Comparison of ENCODE assay signal across 10 cellular contexts in genomic region chr1:45508295-45509151, GRCh38. TPM values are rescaled to one million over a fixed set of nuclear protein-coding genes. Genes with fewer than 3 reads are reported as not detected.
DNase-seq lines count a peak whose midpoint lies in the region; ATAC-seq, FAIRE-seq and TF ChIP-seq lines count a peak whose summit lies in the region.
"Had no signal": no experiment of that assay in that cellular context is flagged by ENCODE, and none has a peak within 500 bp of the region (broad histone marks: within the 10 kb centered on the region; RNA-seq: fewer than 3 reads in every experiment).

No MANE protein-coding gene starts in this region.

- in situ Hi-C loops in GM12878 (cut with MboI): loop anchor here (5.0 kb wide), 1 partner anchor 59 kb away; no protein-coding TSS in a partner anchor

- H3K4me2 ChIP-seq in GM12878 (ENCODE audit: control insufficient read depth, insufficient read depth): no peak overlapping the region

- no peak overlapping the region for H3K4me3 ChIP-seq in HEK293 (ENCODE audit: low read depth, low read length)
- H3K4me3 ChIP-seq in GM12878: no peak overlapping the region
- H3K4me3 ChIP-seq in right lobe of liver: no peak overlapping the region

- no peak overlapping the region for H2AFZ ChIP-seq in GM12878 (ENCODE audit: control insufficient read depth, low read depth, low read length)

- TF ChIP-seq POLR2A in GM12878 (IDR thresholded peaks at IDR 0.05; ENCODE audit: low read depth, low read length) (peak; percentile 66), right lobe of liver (IDR thresholded peaks at IDR 0.05) (no peak)

- no peak for TF ChIP-seq EP300 in GM12878 (IDR thresholded peaks at IDR 0.05; ENCODE audit: borderline replicate concordance in 1 of 2, control insufficient read depth in 1 of 2, low read depth in 2 of 2, low read length in 2 of 2)

- 90% methylated on average over 15 of the region's 15 CpGs for WGBS in GM12878 (ENCODE audit: insufficient coverage, insufficient replicate concordance, low lambda C conversion rate, missing lambda C conversion rate)
- WGBS in right lobe of liver (ENCODE audit: insufficient coverage, low coverage, low lambda C conversion rate, missing lambda C conversion rate): 41% methylated on average over 4 of the region's 15 CpGs

- H3K9ac ChIP-seq in GM12878 (ENCODE audit: control insufficient read depth, insufficient read depth, low read length): no peak overlapping the region

- H3K79me2 ChIP-seq in GM12878 (ENCODE audit: control insufficient read depth, insufficient read depth, low read length): peaks cover 3% of the 10 kb centered on the region

- intact Hi-C loops in GM12878 (cut with micrococcal nuclease; ENCODE audit: unreplicated experiment): no loop called here
- intact Hi-C loops in right lobe of liver (cut with DNase I): loop anchor here in 1 of 2 donors (5.0 kb wide), 1 partner anchor 59 kb away; no protein-coding TSS in a partner anchor

- POLR2A ChIA-PET in HEK293 (lab: Yijun Ruan, JAX): interaction anchor here (0.8 to 7.0 kb wide), 4 partner anchors 9 to 169 kb away, joined by 3 to 66 read pairs (median 4); partner anchors contain the start of genes CCDC163, MMACHC, MUTYH and PRDX1
- POLR2A ChIA-PET in GM12878 (lab: Charles Lee): interaction anchor here (0.6 to 1.3 kb wide), 2 partner anchors 9 to 13 kb away, joined by 3 read pairs; partner anchors contain the start of genes CCDC163, MMACHC and PRDX1

- no peaks in the 10 kb centered on the region for H3K27me3 ChIP-seq in GM12878 (replicated peaks in 1 of 2; ENCODE audit: control insufficient read depth in 2 of 2, insufficient read depth in 2 of 2, low read length in 1 of 2)
- no peaks in the 10 kb centered on the region for H3K27me3 ChIP-seq in right lobe of liver

- TF ChIP-seq CTCF in C4-2B (conservative IDR thresholded peaks at IDR 0.05): no peak; the same call in 1 of the 2 replicates
- TF ChIP-seq CTCF in HEK293 (tag by site-specific recombination; IDR thresholded peaks at IDR 0.05): no peak
- 0 out of 6 replicates have a peak, but pooled peaks of 1 of the 3 experiments have one; percentile 26 for TF ChIP-seq CTCF in GM12878 (IDR thresholded peaks at IDR 0.05 in 2 of 3, conservative IDR thresholded peaks at IDR 0.05 in 1 of 3; ENCODE audit: control insufficient read depth in 2 of 3, extremely low read depth in 1 of 3, insufficient read depth in 1 of 3, low read depth in 3 of 3, low read length in 3 of 3)
- TF ChIP-seq CTCF in right lobe of liver (IDR thresholded peaks at IDR 0.05): peak in 1 of 4 donors; percentile 19

- DNase-seq in GM12878 (ENCODE audit: low read depth, low spot score): no peak
- no peak for DNase-seq in right lobe of liver
- no peak for DNase-seq in GM19240 (ENCODE audit: insufficient read length, low spot score)
- DNase-seq in NCI-H1930 (lab: John Stamatoyannopoulos, UW): no peak
- no peak for DNase-seq in T-helper 9 cell
- DNase-seq: NCI-H2081 treated with DMSO at 0.1 percent for 48 hours had no signal

- SMC1A ChIA-PET in GM12878 (lab: Charles Lee; ENCODE audit: uncharacterized antibody, unreplicated experiment): interaction anchor here (5.6 kb wide), 1 partner anchor 60 kb away, joined by 114 read pairs; no protein-coding TSS in a partner anchor

- ATAC-seq in GM12878 (peak; percentile 39), right lobe of liver (peak; percentile 4 to 26 (median 23)), GM21619 (IDR thresholded peaks at IDR 0.05; ENCODE audit: unreplicated experiment) (no peak)

- FAIRE-seq in GM12878 (lab: Jason Lieb, UNC): no peak
- FAIRE-seq: endometrium had no signal

- peaks cover 21 to 67% of the 10 kb centered on the region in 2 experiments for H3K36me3 ChIP-seq in HEK293 (ENCODE audit: control insufficient read depth in 2 of 2, insufficient read depth in 1 of 2, low read length in 2 of 2)
- H3K36me3 ChIP-seq in GM12878 (ENCODE audit: control insufficient read depth in 2 of 2, insufficient read depth in 2 of 2, low read length in 1 of 2): peaks cover 10 to 26% of the 10 kb centered on the region in 2 experiments
- H3K36me3 ChIP-seq in right lobe of liver: peaks cover 0 to 50% (median 34%) of the 10 kb centered on the region in 4 donors

- H3K27ac ChIP-seq in C4-2B: peak overlapping the region; percentile 9; the same call in 1 of the 2 replicates
- H3K27ac ChIP-seq in HEK293 (ENCODE audit: extremely low read depth, low read depth, low read length): no peak overlapping the region
- H3K27ac ChIP-seq in GM12878 (ENCODE audit: control insufficient read depth, insufficient read depth): no peak overlapping the region
- peak overlapping the region in 1 of 3 donors; percentile 4 for H3K27ac ChIP-seq in right lobe of liver

- 0 out of 2 replicates have a peak, but pooled peaks cover 2% of the 10 kb centered on the region for H4K20me1 ChIP-seq in GM12878 (ENCODE audit: control insufficient read depth, insufficient read depth)

- RAD21 ChIA-PET in GM12878 (lab: Charles Lee; ENCODE audit: unreplicated experiment): no interaction called here

- TF ChIP-seq RAD21 in GM12878 (IDR thresholded peaks at IDR 0.05; ENCODE audit: insufficient read depth, low read depth, low read length): no peak

- CTCF ChIA-PET in HEK293 (lab: Yijun Ruan, JAX) (interaction anchor here (0.6 to 0.7 kb wide), 2 partner anchors 9 to 129 kb away, joined by 3 read pairs; partner anchors contain the start of genes CCDC163 and MMACHC), GM12878 (lab: Yijun Ruan, JAX) (interaction anchor here (1.0 to 3.5 kb wide), 2 partner anchors 48 to 61 kb away, joined by 3 to 16 read pairs; no protein-coding TSS in a partner anchor)

- H3K9me3 ChIP-seq in HEK293 (ENCODE audit: control insufficient read depth, insufficient read depth, low read depth, low read length) (no peaks in the 10 kb centered on the region), GM12878 (replicated peaks; ENCODE audit: control insufficient read depth, insufficient read depth, low read length) (no peaks in the 10 kb centered on the region), right lobe of liver (no peaks in the 10 kb centered on the region)

- no TSS peak for BruUV-seq in GM12878 (replicated peaks; lab: Mats Ljungman, UMichigan)

- no peaks in the 10 kb centered on the region for H3K4me1 ChIP-seq in HEK293 (ENCODE audit: control insufficient read depth, insufficient read depth, low read length)
- H3K4me1 ChIP-seq in GM12878 (ENCODE audit: control insufficient read depth, insufficient read depth, low read length): peaks cover 5% of the 10 kb centered on the region
- peaks cover 0 to 24% (median 9%) of the 10 kb centered on the region in 4 donors for H3K4me1 ChIP-seq in right lobe of liver

RNA-seq across cellular contexts. Expression of gene MMACHC, which starts 8.4 kb away (rescaled TPM):
- 5.3 and 6.3 TPM in 2 replicates for total RNA-seq in GM12878 (2013; cell fraction: nucleolus; rRNA removed)
- total RNA-seq in GM12878 (2014; rRNA removed): 10.8 and 13.6 TPM in 2 replicates
- total RNA-seq in GM12878 (2014; rRNA removed; fragmentation: Illumina TruSeq; extraction: Trizol): 7.3 and 7.6 TPM in 2 replicates
- 14.2 and 14.8 TPM in 2 replicates for total RNA-seq in GM12878 (2021)
- polyA plus RNA-seq in GM12878 (2011; ENCODE audit: low read depth): 1.5 TPM
- polyA plus RNA-seq in GM12878 (2011; rRNA removed): 5.6 and 6.8 TPM in 2 replicates
- 10.3 and 10.8 TPM in 2 replicates for polyA plus RNA-seq in GM12878 (2011; cell fraction: cytosol; rRNA removed)
- polyA plus RNA-seq in GM12878 (2011; cell fraction: nucleus; rRNA removed): 5.8 and 6.5 TPM in 2 replicates
- 5.1 and 5.9 TPM in 2 replicates for polyA plus RNA-seq in GM12878 (2012)
- 8.1 and 11.7 TPM in 2 replicates for polyA plus RNA-seq in GM12878 (2014; fragmentation: Illumina TruSeq; extraction: Trizol)
- polyA plus RNA-seq in GM12878 (2014; fragmentation: Nextera tagmentation; extraction: Ambion mirVana): 1 to 10 TPM; 4.6 to 5.7 TPM
- polyA plus RNA-seq in GM12878 (2014; rRNA removed): 9.4 and 9.8 TPM in 2 replicates
- 10 to 100 TPM in 1 of 2 experiments, 1 to 10 TPM in 1; 10.0 to 12.3 TPM for polyA plus RNA-seq in GM12878 (2016; fragmentation: Nextera tagmentation; extraction: Ambion mirVana)
- 12.1 and 19.3 TPM in 2 replicates for polyA minus RNA-seq in GM12878 (2011; rRNA and poly(A)+ RNA removed)
- 4.7 and 5.9 TPM in 2 replicates for polyA minus RNA-seq in GM12878 (2011; cell fraction: cytosol; rRNA and poly(A)+ RNA removed)
- 3.0 and 5.8 TPM in 2 replicates for polyA minus RNA-seq in GM12878 (2011; cell fraction: nucleus; rRNA and poly(A)+ RNA removed)
- total RNA-seq in right lobe of liver: 10 to 100 TPM in 5 of 6 experiments, 1 to 10 TPM in 1; 7.7 to 38.5 (median 17.3) TPM

RNA-seq across cellular contexts. Expression of gene CCDC163, which starts 8.7 kb away (rescaled TPM):
- total RNA-seq in GM12878 (2013; cell fraction: nucleolus; rRNA removed): 2.0 and 2.6 TPM in 2 replicates
- total RNA-seq in GM12878 (2014; rRNA removed) (2.3 and 3.2 TPM in 2 replicates), GM12878 (2014; rRNA removed; fragmentation: Illumina TruSeq; extraction: Trizol) (2.0 and 2.1 TPM in 2 replicates), GM12878 (2021) (2.4 and 2.9 TPM in 2 replicates), right lobe of liver (1 to 10 TPM in 2 of 6 experiments, under 1 TPM in 4; 0.31 to 1.3 (median 0.67) TPM)
- polyA plus RNA-seq in GM12878 (2011; ENCODE audit: low read depth): 2.5 TPM
- polyA plus RNA-seq in GM12878 (2011; rRNA removed) (2.6 and 3.2 TPM in 2 replicates), GM12878 (2014; fragmentation: Illumina TruSeq; extraction: Trizol) (2.7 and 3.0 TPM in 2 replicates), GM12878 (2014; fragmentation: Nextera tagmentation; extraction: Ambion mirVana) (1 to 10 TPM; 1.4 to 2.3 TPM), GM12878 (2014; rRNA removed) (3.6 and 5.3 TPM in 2 replicates), GM12878 (2016; fragmentation: Nextera tagmentation; extraction: Ambion mirVana) (1 to 10 TPM; 2.3 to 4.0 TPM)
- 5.2 and 6.2 TPM in 2 replicates for polyA plus RNA-seq in GM12878 (2011; cell fraction: cytosol; rRNA removed)
- 3.1 and 4.0 TPM in 2 replicates for polyA plus RNA-seq in GM12878 (2011; cell fraction: nucleus; rRNA removed)
- 3.4 and 4.8 TPM in 2 replicates for polyA plus RNA-seq in GM12878 (2012)
- 3.3 and 3.9 TPM in 2 replicates for polyA minus RNA-seq in GM12878 (2011; rRNA and poly(A)+ RNA removed)
- 0.94 and 3.0 TPM in 2 replicates for polyA minus RNA-seq in GM12878 (2011; cell fraction: cytosol; rRNA and poly(A)+ RNA removed)
- 3.5 and 3.9 TPM in 2 replicates for polyA minus RNA-seq in GM12878 (2011; cell fraction: nucleus; rRNA and poly(A)+ RNA removed)

RNA-seq across cellular contexts. Expression of gene PRDX1, which starts 13.2 kb away (rescaled TPM):
- total RNA-seq in GM12878 (2013; cell fraction: nucleolus; rRNA removed): 28.3 and 29.3 TPM in 2 replicates
- total RNA-seq in GM12878 (2014; rRNA removed) (822 and 988 TPM in 2 replicates), GM12878 (2014; rRNA removed; fragmentation: Illumina TruSeq; extraction: Trizol) (779 and 790 TPM in 2 replicates), GM12878 (2021) (630 and 659 TPM in 2 replicates), right lobe of liver (100 to 1,000 TPM; 315 to 672 (median 358) TPM)
- polyA plus RNA-seq in GM12878 (2011; ENCODE audit: low read depth): 509 TPM
- polyA plus RNA-seq in GM12878 (2011; rRNA removed) (784 and 883 TPM in 2 replicates), GM12878 (2014; fragmentation: Illumina TruSeq; extraction: Trizol) (752 and 883 TPM in 2 replicates), GM12878 (2014; fragmentation: Nextera tagmentation; extraction: Ambion mirVana) (1,000 to 10,000 TPM; 1,264 to 1,775 TPM), GM12878 (2014; rRNA removed) (763 and 801 TPM in 2 replicates), GM12878 (2016; fragmentation: Nextera tagmentation; extraction: Ambion mirVana) (1,000 to 10,000 TPM; 1,223 to 1,315 TPM)
- 460 and 514 TPM in 2 replicates for polyA plus RNA-seq in GM12878 (2011; cell fraction: cytosol; rRNA removed)
- 254 and 281 TPM in 2 replicates for polyA plus RNA-seq in GM12878 (2011; cell fraction: nucleus; rRNA removed)
- 373 and 379 TPM in 2 replicates for polyA plus RNA-seq in GM12878 (2012)
- 315 and 352 TPM in 2 replicates for polyA minus RNA-seq in GM12878 (2011; rRNA and poly(A)+ RNA removed)
- 102 and 104 TPM in 2 replicates for polyA minus RNA-seq in GM12878 (2011; cell fraction: cytosol; rRNA and poly(A)+ RNA removed)
- 49.7 and 63.3 TPM in 2 replicates for polyA minus RNA-seq in GM12878 (2011; cell fraction: nucleus; rRNA and poly(A)+ RNA removed)

RNA-seq across cellular contexts. Expression of gene TESK2, which starts 17.6 kb away (rescaled TPM):
- total RNA-seq in GM12878 (2013; cell fraction: nucleolus; rRNA removed): 16.5 and 21.3 TPM in 2 replicates
- total RNA-seq in GM12878 (2014; rRNA removed): 5.7 and 6.8 TPM in 2 replicates
- 4.4 and 4.7 TPM in 2 replicates for total RNA-seq in GM12878 (2014; rRNA removed; fragmentation: Illumina TruSeq; extraction: Trizol)
- total RNA-seq in GM12878 (2021): 6.2 and 7.1 TPM in 2 replicates
- polyA plus RNA-seq in GM12878 (2011; ENCODE audit: low read depth): 7.6 TPM
- polyA plus RNA-seq in GM12878 (2011; rRNA removed): 8.3 and 10.0 TPM in 2 replicates
- 7.9 and 9.5 TPM in 2 replicates for polyA plus RNA-seq in GM12878 (2011; cell fraction: cytosol; rRNA removed)
- 10.4 and 12.5 TPM in 2 replicates for polyA plus RNA-seq in GM12878 (2011; cell fraction: nucleus; rRNA removed)
- 7.3 and 10.3 TPM in 2 replicates for polyA plus RNA-seq in GM12878 (2012)
- polyA plus RNA-seq in GM12878 (2014; fragmentation: Illumina TruSeq; extraction: Trizol): 6.7 and 7.5 TPM in 2 replicates
- 1 to 10 TPM; 2.2 to 2.5 TPM for polyA plus RNA-seq in GM12878 (2014; fragmentation: Nextera tagmentation; extraction: Ambion mirVana)
- polyA plus RNA-seq in GM12878 (2014; rRNA removed): 5.9 and 7.1 TPM in 2 replicates
- polyA plus RNA-seq in GM12878 (2016; fragmentation: Nextera tagmentation; extraction: Ambion mirVana): 1 to 10 TPM; 3.6 to 3.9 TPM
- polyA minus RNA-seq in GM12878 (2011; rRNA and poly(A)+ RNA removed): 6.1 and 11.0 TPM in 2 replicates
- 1.4 and 3.2 TPM in 2 replicates for polyA minus RNA-seq in GM12878 (2011; cell fraction: cytosol; rRNA and poly(A)+ RNA removed)
- 3.3 and 3.5 TPM in 2 replicates for polyA minus RNA-seq in GM12878 (2011; cell fraction: nucleus; rRNA and poly(A)+ RNA removed)
- 1 to 10 TPM; 2.7 to 5.5 (median 4.3) TPM for total RNA-seq in right lobe of liver

RNA-seq across cellular contexts. Expression of gene AKR1A1, which starts 42.1 kb away (rescaled TPM):
- total RNA-seq in GM12878 (2013; cell fraction: nucleolus; rRNA removed): 82.3 and 85.2 TPM in 2 replicates
- 208 and 209 TPM in 2 replicates for total RNA-seq in GM12878 (2014; rRNA removed)
- total RNA-seq in GM12878 (2014; rRNA removed; fragmentation: Illumina TruSeq; extraction: Trizol): 187 and 189 TPM in 2 replicates
- total RNA-seq in GM12878 (2021): 259 and 260 TPM in 2 replicates
- polyA plus RNA-seq in GM12878 (2011; ENCODE audit: low read depth): 223 TPM
- polyA plus RNA-seq in GM12878 (2011; rRNA removed): 243 and 335 TPM in 2 replicates
- polyA plus RNA-seq in GM12878 (2011; cell fraction: cytosol; rRNA removed): 422 and 450 TPM in 2 replicates
- 238 and 249 TPM in 2 replicates for polyA plus RNA-seq in GM12878 (2011; cell fraction: nucleus; rRNA removed)
- 188 and 204 TPM in 2 replicates for polyA plus RNA-seq in GM12878 (2012)
- 182 and 222 TPM in 2 replicates for polyA plus RNA-seq in GM12878 (2014; fragmentation: Illumina TruSeq; extraction: Trizol)
- polyA plus RNA-seq in GM12878 (2014; fragmentation: Nextera tagmentation; extraction: Ambion mirVana): 100 to 1,000 TPM; 199 to 200 TPM
- 253 and 265 TPM in 2 replicates for polyA plus RNA-seq in GM12878 (2014; rRNA removed)
- polyA plus RNA-seq in GM12878 (2016; fragmentation: Nextera tagmentation; extraction: Ambion mirVana): 100 to 1,000 TPM; 309 to 334 TPM
- 265 and 347 TPM in 2 replicates for polyA minus RNA-seq in GM12878 (2011; rRNA and poly(A)+ RNA removed)
- 80.9 and 94.5 TPM in 2 replicates for polyA minus RNA-seq in GM12878 (2011; cell fraction: cytosol; rRNA and poly(A)+ RNA removed)
- polyA minus RNA-seq in GM12878 (2011; cell fraction: nucleus; rRNA and poly(A)+ RNA removed): 56.6 and 85.1 TPM in 2 replicates
- total RNA-seq in right lobe of liver: 100 to 1,000 TPM; 115 to 308 (median 220) TPM
